12 cellular contexts compared by ENCODE assay signal in genomic region chr4:153211986-153212720, GRCh38. TPM values are rescaled to one million over a fixed set of nuclear protein-coding genes. Genes with fewer than 3 reads are reported as not detected.
DNase-seq lines count a peak whose midpoint lies in the region; ATAC-seq, FAIRE-seq and TF ChIP-seq lines count a peak whose summit lies in the region.
"Had no signal": no experiment of that assay in that cellular context is flagged by ENCODE, and none has a peak within 500 bp of the region (broad histone marks: within the 10 kb centered on the region; RNA-seq: fewer than 3 reads in every experiment).

No MANE protein-coding gene starts in this region.

- TF ChIP-seq CTCF in HepG2 (CRISPR knock-in tag; IDR thresholded peaks at IDR 0.05): no peak
- TF ChIP-seq CTCF in right lobe of liver (IDR thresholded peaks at IDR 0.05): no peak

- DNase-seq in HepG2 (ENCODE audit: low spot score) (no peak), right lobe of liver (no peak), astrocyte of the hippocampus (ENCODE audit: low read depth, low spot score) (peak; percentile 49), foreskin melanocyte (peak; percentile 42), hepatic stellate cell (ENCODE audit: low spot score) (no peak), Ammon's horn (ENCODE audit: low spot score) (no peak)
- DNase-seq: activated CD8-positive, alpha-beta memory T cell treated with anti-CD3 and anti-CD28 coated beads, Interleukin-2, amount 50 U/mL, for 48 hours; DMS79; Kasumi-1; naive B cell had no signal

- intact Hi-C loops in HepG2 (cut with micrococcal nuclease; ENCODE audit: unreplicated experiment) (no loop called here), right lobe of liver (cut with DNase I) (no loop called here)

- H3K4me3 ChIP-seq in HepG2 (replicated peaks in 1 of 3; ENCODE audit: insufficient read depth in 1 of 3, low read depth in 2 of 3, low read length in 3 of 3): no peak overlapping the region
- no peak overlapping the region for H3K4me3 ChIP-seq in right lobe of liver

- TF ChIP-seq POLR2A in HepG2 (IDR thresholded peaks at IDR 0.05; ENCODE audit: insufficient read depth in 1 of 2, low read depth in 2 of 2, low read length in 2 of 2) (no peak), right lobe of liver (IDR thresholded peaks at IDR 0.05) (no peak)

- no peak overlapping the region for H3K9ac ChIP-seq in HepG2 (ENCODE audit: insufficient read depth, low read depth, low read length)

- H3K4me1 ChIP-seq in HepG2 (ENCODE audit: insufficient read depth, low read length): peaks cover 22% of the 10 kb centered on the region
- H3K4me1 ChIP-seq in right lobe of liver: peaks cover 0 to 5% (median 2%) of the 10 kb centered on the region in 4 donors

- FAIRE-seq in HepG2 (lab: Jason Lieb, UNC): no peak

- BruUV-seq in HepG2 (replicated peaks; lab: Mats Ljungman, UMichigan): no TSS peak

- H3K27me3 ChIP-seq in HepG2 (ENCODE audit: control insufficient read depth in 1 of 2, insufficient read depth in 2 of 2, low read length in 2 of 2) (peaks cover 0 to 1% of the 10 kb centered on the region in 2 experiments; a peak in 2 of 5 replicates), right lobe of liver (no peaks in the 10 kb centered on the region)

- in situ Hi-C loops in HepG2 (cut with HindIII; ENCODE audit: extremely low pct_ligation_motif_present, low pct_unique_long_range_greater_than_20kb): no loop called here

- no peak for TF ChIP-seq RAD21 in HepG2 (CRISPR knock-in tag; IDR thresholded peaks at IDR 0.05)

- WGBS in HepG2 (ENCODE audit: low lambda C conversion rate): 40% methylated on average over 5 of the region's 5 CpGs
- WGBS in right lobe of liver (ENCODE audit: insufficient coverage, low coverage, low lambda C conversion rate, missing lambda C conversion rate): 75% methylated on average over 5 of the region's 5 CpGs

- ATAC-seq in HepG2: no peak
- no peak for ATAC-seq in right lobe of liver
- ATAC-seq in HG03442 (IDR thresholded peaks at IDR 0.05; ENCODE audit: unreplicated experiment): no peak
- ATAC-seq in HG02981 (IDR thresholded peaks at IDR 0.05; ENCODE audit: unreplicated experiment): no peak

- no peaks in the 10 kb centered on the region for H3K36me3 ChIP-seq in HepG2 (replicated peaks in 1 of 2; ENCODE audit: control insufficient read depth in 1 of 2, insufficient read depth in 2 of 2, low read length in 2 of 2)
- H3K36me3 ChIP-seq in right lobe of liver: no peaks in the 10 kb centered on the region

- no peaks in the 10 kb centered on the region for H3K79me2 ChIP-seq in HepG2 (ENCODE audit: insufficient read depth, low read length)

- no peak overlapping the region for H2AFZ ChIP-seq in HepG2 (ENCODE audit: low read length)

- POLR2A ChIA-PET in HepG2 (lab: Yijun Ruan, JAX): no interaction called here

- no peak overlapping the region for H3K4me2 ChIP-seq in HepG2 (ENCODE audit: low read depth, low read length)

- CTCF ChIA-PET in HepG2 (lab: Yijun Ruan, JAX; ENCODE audit: low intra/inter-chr PET ratio, low total read pairs): no interaction called here

- no peak overlapping the region for H3K27ac ChIP-seq in HepG2 (ENCODE audit: extremely low read length, insufficient read depth, low read length)
- no peak overlapping the region for H3K27ac ChIP-seq in right lobe of liver

- TF ChIP-seq EP300 in HepG2 (IDR thresholded peaks at IDR 0.05; ENCODE audit: low read depth in 2 of 2, low read length in 2 of 2): no peak
- no peak for TF ChIP-seq EP300 in HepG2 (CRISPR knock-in tag; IDR thresholded peaks at IDR 0.05; ENCODE audit: borderline replicate concordance)

- peaks cover 3% of the 10 kb centered on the region; the same call in 1 of the 2 replicates for H4K20me1 ChIP-seq in HepG2 (ENCODE audit: insufficient read depth, low read length)

- H3K9me3 ChIP-seq in HepG2 (ENCODE audit: low read length): no peaks in the 10 kb centered on the region
- H3K9me3 ChIP-seq in right lobe of liver: no peaks in the 10 kb centered on the region

TF ChIP-seq in HepG2, 621 proteins besides CTCF, POLR2A, EP300 and RAD21:
- TF ChIP-seq CEBPB (IDR thresholded peaks at IDR 0.05; ENCODE audit: borderline replicate concordance, low read depth, low read length) (peak; percentile 92), RERE (CRISPR knock-in tag; IDR thresholded peaks at IDR 0.05; ENCODE audit: low read depth) (no peak), CEBPG (CRISPR knock-in tag; IDR thresholded peaks at IDR 0.05) (peak; percentile 56; the same call in 1 of the 2 replicates), ZNF441 (CRISPR knock-in tag; IDR thresholded peaks at IDR 0.05; ENCODE audit: borderline replicate concordance) (no peak)
TF ChIP-seq in HepG2: peak in this region for 2.

RNA-seq across cellular contexts. Expression of gene TRIM2, which starts 7.9 kb away (rescaled TPM):
- total RNA-seq in HepG2 (2016; rRNA removed; fragmentation: Illumina TruSeq; extraction: Trizol): 4.2 and 7.0 TPM in 2 replicates
- total RNA-seq in HepG2 (2016; cell fraction: cytosol; rRNA removed; fragmentation: Illumina TruSeq; extraction: Trizol; ENCODE audit: low read depth): 1.8 and 2.6 TPM in 2 replicates
- total RNA-seq in HepG2 (2016; cell fraction: insoluble cytoplasmic fraction; rRNA removed; fragmentation: Illumina TruSeq; extraction: Trizol): 3.7 and 4.1 TPM in 2 replicates
- total RNA-seq in HepG2 (2016; cell fraction: membrane; rRNA removed; fragmentation: Illumina TruSeq; extraction: Trizol): 1.2 and 1.3 TPM in 2 replicates
- 5.2 and 6.5 TPM in 2 replicates for total RNA-seq in HepG2 (2016; cell fraction: nucleus; rRNA removed; fragmentation: Illumina TruSeq; extraction: Trizol)
- 2.1 and 2.9 TPM in 2 replicates for polyA plus RNA-seq in HepG2 (2011; rRNA removed)
- polyA plus RNA-seq in HepG2 (2011; cell fraction: cytosol; rRNA removed): 2.1 and 2.4 TPM in 2 replicates
- polyA plus RNA-seq in HepG2 (2011; cell fraction: nucleus; rRNA removed): 2.8 and 4.0 TPM in 2 replicates
- polyA plus RNA-seq in HepG2 (2012): 1.9 and 2.8 TPM in 2 replicates
- 0.27 and 0.29 TPM in 2 replicates for polyA plus RNA-seq in HepG2 (2016; cell fraction: cytosol; fragmentation: Illumina TruSeq; extraction: Trizol; ENCODE audit: low read depth)
- 2.8 and 2.9 TPM in 2 replicates for polyA plus RNA-seq in HepG2 (2016; cell fraction: insoluble cytoplasmic fraction; fragmentation: Illumina TruSeq; extraction: Trizol; ENCODE audit: low read depth)
- 0.50 and 0.55 TPM in 2 replicates for polyA plus RNA-seq in HepG2 (2016; cell fraction: membrane; fragmentation: Illumina TruSeq; extraction: Trizol; ENCODE audit: low read depth)
- 2.9 and 3.5 TPM in 2 replicates for polyA plus RNA-seq in HepG2 (2016; cell fraction: nucleus; fragmentation: Illumina TruSeq; extraction: Trizol; ENCODE audit: insufficient read depth, low read depth)
- 10.3 and 18.9 TPM in 2 replicates for polyA minus RNA-seq in HepG2 (2011; rRNA and poly(A)+ RNA removed; ENCODE audit: low replicate concordance)
- 4.3 and 6.3 TPM in 2 replicates for polyA minus RNA-seq in HepG2 (2011; cell fraction: cytosol; rRNA and poly(A)+ RNA removed)
- polyA minus RNA-seq in HepG2 (2011; cell fraction: nucleus; rRNA and poly(A)+ RNA removed): 10.4 and 12.2 TPM in 2 replicates
- 10 to 100 TPM in 3 of 6 experiments, 1 to 10 TPM in 3; 8.9 to 17.5 (median 10.0) TPM for total RNA-seq in right lobe of liver

Comparison
In these comparisons a context has a peak if more than half of its experiments do, and no peak if none do; other contexts are left out.
1. DNase-seq: peak in astrocyte of the hippocampus (single experiment) and foreskin melanocyte (single experiment); none in HepG2 (single experiment), right lobe of liver (0 of 3), hepatic stellate cell (single experiment) and Ammon's horn (single experiment).